8 cellular contexts compared by ENCODE assay signal in the genomic region with DNA sequence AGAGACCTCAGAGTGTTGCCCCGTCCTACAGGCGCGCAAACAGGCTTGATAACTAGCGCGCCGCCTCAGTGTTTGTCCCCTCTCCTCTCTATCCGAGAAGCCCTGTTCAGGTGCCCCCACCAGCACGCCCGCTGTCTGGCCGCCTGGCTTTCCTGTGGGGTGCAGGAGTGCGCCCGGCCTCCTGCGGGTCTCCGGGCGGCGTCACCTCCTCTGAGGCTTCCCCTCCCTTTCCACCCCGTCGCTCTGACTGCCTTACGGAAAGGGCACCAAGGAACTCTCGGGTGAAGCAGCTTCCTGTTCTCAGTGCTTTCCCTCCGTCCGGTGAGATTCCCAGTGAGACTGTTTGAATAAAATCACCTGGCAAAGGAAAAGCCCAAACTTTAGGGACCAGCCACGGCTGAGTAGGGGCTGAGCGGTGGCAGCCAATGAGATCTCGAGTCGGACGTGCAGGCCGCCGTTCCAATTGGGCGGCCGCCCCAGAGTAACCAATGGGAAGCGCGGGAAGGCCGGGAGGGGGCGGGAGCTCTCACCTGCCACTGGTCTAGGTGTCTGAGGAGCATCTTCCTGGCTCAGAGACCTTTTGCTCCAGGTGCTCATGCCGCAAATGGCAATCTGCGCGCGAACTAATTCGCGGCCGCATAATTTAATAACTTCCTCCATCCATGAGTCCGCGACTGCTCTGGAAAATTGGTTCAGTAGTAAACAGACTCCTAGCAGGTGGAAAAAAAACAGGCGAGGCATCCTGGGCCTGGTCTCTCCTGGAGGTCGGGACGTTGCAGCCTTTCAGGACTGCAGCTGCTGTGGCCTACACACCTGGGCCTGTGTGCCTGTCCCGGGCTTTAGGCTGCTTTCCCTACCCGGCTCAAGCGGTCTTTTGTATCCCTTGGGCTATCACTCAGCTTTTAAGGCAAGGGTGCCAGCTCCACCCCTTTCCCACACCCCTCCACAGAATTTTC. TPM values are rescaled to one million over a fixed set of nuclear protein-coding genes. Genes with fewer than 3 reads are reported as not detected.
DNase-seq lines count a peak whose midpoint lies in the region; ATAC-seq and TF ChIP-seq lines count a peak whose summit lies in the region.
"Not testable (repeated sequence)": the region's sequence is repeated elsewhere in the genome, so short reads cannot be mapped to it uniquely, and the experiment has no call there.

A gene with protein sequence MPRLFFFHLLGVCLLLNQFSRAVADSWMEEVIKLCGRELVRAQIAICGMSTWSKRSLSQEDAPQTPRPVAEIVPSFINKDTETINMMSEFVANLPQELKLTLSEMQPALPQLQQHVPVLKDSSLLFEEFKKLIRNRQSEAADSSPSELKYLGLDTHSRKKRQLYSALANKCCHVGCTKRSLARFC (minus strand): TSS at position 877 of the 956 bp plus-strand sequence. CDS start 136 bp downstream, at position 741.

- H3K27ac Mint-ChIP-seq in Caco-2 (ENCODE audit: unreplicated experiment), result not testable (repeated sequence)
- H3K27ac Mint-ChIP-seq in activated naive CD8-positive, alpha-beta T cell treated with anti-CD3 and anti-CD28 coated beads, Interleukin-2, amount 10 ng/mL, durations not matched to agents 7 days and 5 days, result peak within 1 kb of the TSS; percentile 42

- H3K4me3 ChIP-seq in Caco-2 (ENCODE audit: low read depth, low read length), result peak within 1 kb of the TSS; percentile 18; the same call in 1 of the 2 replicates
- H3K4me3 ChIP-seq in right cardiac atrium (ENCODE audit: low read length), result not testable (repeated sequence)

- not testable (repeated sequence) for H3K4me1 Mint-ChIP-seq in Caco-2 (ENCODE audit: low read depth, unreplicated experiment)
- H3K4me1 Mint-ChIP-seq in activated naive CD8-positive, alpha-beta T cell treated with anti-CD3 and anti-CD28 coated beads, Interleukin-2, amount 10 ng/mL, durations not matched to agents 7 days and 5 days, result peaks cover 26% of the 10 kb centered on the region

- not testable (repeated sequence) for H3K4me1 ChIP-seq in Caco-2; right cardiac atrium (ENCODE audit: control insufficient read depth, insufficient read depth, low read length)

- intact Hi-C loops in Caco-2 (cut with micrococcal nuclease; ENCODE audit: unreplicated experiment); right cardiac atrium (cut with DNase I): not testable (repeated sequence)

- H3K27me3 ChIP-seq in Caco-2 (replicated peaks; ENCODE audit: control insufficient read depth, insufficient read depth, low read length); right cardiac atrium (ENCODE audit: control insufficient read depth, insufficient read depth): not testable (repeated sequence)

- H3K9me3 ChIP-seq in Caco-2; right cardiac atrium (ENCODE audit: control insufficient read depth, low read length): not testable (repeated sequence)

- not testable (repeated sequence) for H3K27me3 Mint-ChIP-seq in Caco-2 (ENCODE audit: insufficient read depth, unreplicated experiment); activated naive CD8-positive, alpha-beta T cell treated with anti-CD3 and anti-CD28 coated beads, Interleukin-2, amount 10 ng/mL, durations not matched to agents 7 days and 5 days

- not testable (repeated sequence) for H3K36me3 Mint-ChIP-seq in Caco-2 (ENCODE audit: insufficient read depth, unreplicated experiment); activated naive CD8-positive, alpha-beta T cell treated with anti-CD3 and anti-CD28 coated beads, Interleukin-2, amount 10 ng/mL, durations not matched to agents 7 days and 5 days

- peak; percentile 99 for ATAC-seq in GM19328 (IDR thresholded peaks at IDR 0.05; ENCODE audit: unreplicated experiment)
- peak; percentile 100 for ATAC-seq in HG02642 (IDR thresholded peaks at IDR 0.05; ENCODE audit: poor library complexity, unreplicated experiment)
- ATAC-seq in HG03460 (IDR thresholded peaks at IDR 0.05; ENCODE audit: unreplicated experiment), result peak; percentile 99
- peak; percentile 100 for ATAC-seq in SK-N-SH treated with all-trans-retinoic acid at 6 μM for 48 hours
- peak; percentile 99 for ATAC-seq in activated naive CD8-positive, alpha-beta T cell treated with anti-CD3 and anti-CD28 coated beads, Interleukin-2, amount 10 ng/mL, durations not matched to agents 7 days and 5 days (ENCODE audit: low read depth)
- peak; percentile 100 for ATAC-seq in right cardiac atrium

- 28% methylated on average over 15 of the region's 50 CpGs for WGBS in right cardiac atrium

- H3K27ac ChIP-seq in right cardiac atrium (ENCODE audit: low read length), result not testable (repeated sequence)

- CTCF ChIA-PET in Caco-2 (lab: Charles Lee), result not testable (repeated sequence)

- peak within 1 kb of the TSS; percentile 64 for H3K4me3 Mint-ChIP-seq in Caco-2 (ENCODE audit: unreplicated experiment)
- peak within 1 kb of the TSS; percentile 56 for H3K4me3 Mint-ChIP-seq in activated naive CD8-positive, alpha-beta T cell treated with anti-CD3 and anti-CD28 coated beads, Interleukin-2, amount 10 ng/mL, durations not matched to agents 7 days and 5 days

- DNase-seq in Caco-2 (peak in 1 of 2 experiments; percentile 7), retina (peak; percentile 78)
- peak; percentile 41 for DNase-seq in activated naive CD8-positive, alpha-beta T cell treated with anti-CD3 and anti-CD28 coated beads, Interleukin-2, amount 10 ng/mL, durations not matched to agents 7 days and 5 days
- not testable (repeated sequence) for DNase-seq in right cardiac atrium

- POLR2A ChIA-PET in Caco-2 (lab: Charles Lee); activated naive CD8-positive, alpha-beta T cell treated with anti-CD3 and anti-CD28 coated beads, Interleukin-2, amount 10 ng/mL, durations not matched to agents 7 days and 5 days (lab: Charles Lee): not testable (repeated sequence)

- BruUV-seq in Caco-2 (replicated peaks; lab: Mats Ljungman, UMichigan), result not testable (repeated sequence)

- TF ChIP-seq CTCF in Caco-2 (IDR thresholded peaks at IDR 0.05; ENCODE audit: insufficient read depth in 1 of 2, low read depth in 1 of 2, low read length in 1 of 2, severe bottlenecking in 1 of 2, unreplicated experiment in 1 of 2), result not testable (repeated sequence)

- not testable (repeated sequence) for H3K36me3 ChIP-seq in Caco-2 (ENCODE audit: control insufficient read depth, insufficient read depth, low read length)

- not testable (repeated sequence) for H3K9me3 Mint-ChIP-seq in Caco-2 (ENCODE audit: unreplicated experiment); activated naive CD8-positive, alpha-beta T cell treated with anti-CD3 and anti-CD28 coated beads, Interleukin-2, amount 10 ng/mL, durations not matched to agents 7 days and 5 days

RNA-seq across cellular contexts. Expression of the gene that starts here (rescaled TPM):
- total RNA-seq in Caco-2 (2022) (1.9 and 3.4 TPM in 2 replicates), right cardiac atrium (1 to 10 TPM in 1 of 4 donors, under 1 TPM in 1, not detected in 2; 0.77 to 1.1 TPM)
- 1 to 10 TPM; 3.5 to 4.5 TPM for total RNA-seq in activated naive CD8-positive, alpha-beta T cell treated with anti-CD3 and anti-CD28 coated beads, Interleukin-2, amount 10 ng/mL, durations not matched to agents 7 days and 5 days
- polyA plus RNA-seq in right cardiac atrium, result 0.59 TPM
